8 cellular contexts compared by ENCODE assay signal in genomic region chrX:154398668-154399526, GRCh38. TPM values are rescaled to one million over a fixed set of nuclear protein-coding genes. Genes with fewer than 3 reads are reported as not detected.
DNase-seq lines count a peak whose midpoint lies in the region; ATAC-seq and TF ChIP-seq lines count a peak whose summit lies in the region.

No MANE protein-coding gene starts in this region.

- H4K5ac ChIP-seq in IMR-90 (ENCODE audit: low read depth, low read length): peak overlapping the region; percentile 36

- peak overlapping the region; percentile 70 to 88 for H4K8ac ChIP-seq in IMR-90 (ENCODE audit: low read depth in 2 of 2, low read length in 2 of 2)

- POLR2A ChIA-PET in IMR-90 (lab: Charles Lee; ENCODE audit: unreplicated experiment): interaction anchor here (1.0 to 1.1 kb wide), 2 partner anchors 28 to 133 kb away, joined by 3 to 4 read pairs; no protein-coding TSS in a partner anchor
- POLR2A ChIA-PET in PC-9 (lab: Charles Lee; ENCODE audit: unreplicated experiment): interaction anchor here (0.6 to 0.7 kb wide), 4 partner anchors 11 to 464 kb away, joined by 3 to 6 read pairs (median 4); partner anchors contain the start of gene NAA10

- peak overlapping the region; percentile 96 for H3K4ac ChIP-seq in IMR-90 (ENCODE audit: low read depth, low read length)

- H3K56ac ChIP-seq in IMR-90 (ENCODE audit: extremely low read depth, insufficient read depth, low read length): peak overlapping the region; percentile 91

- H3K4me1 ChIP-seq in IMR-90 (ENCODE audit: control insufficient read depth, insufficient read depth, low read length) (0 out of 2 replicates have a peak, but pooled peaks cover 2% of the 10 kb centered on the region), PC-9 (replicated peaks; ENCODE audit: insufficient read depth) (peaks cover 12% of the 10 kb centered on the region), esophagus squamous epithelium (peaks cover 10 to 57% (median 15%) of the 10 kb centered on the region in 3 donors)

- peaks cover 52% of the 10 kb centered on the region for H3F3A ChIP-seq in PC-9 (ENCODE audit: insufficient read depth, low read depth)

- TF ChIP-seq POLR2A in IMR-90 (IDR thresholded peaks at IDR 0.05; ENCODE audit: low read depth, low read length) (no peak), esophagus squamous epithelium (IDR thresholded peaks at IDR 0.05) (no peak)

- TF ChIP-seq RAD21 in IMR-90 (IDR thresholded peaks at IDR 0.05; ENCODE audit: low read length): no peak

- H3K4me3 ChIP-seq in IMR-90 (ENCODE audit: insufficient read depth, low read depth, low read length) (peak overlapping the region; percentile 64), PC-9 (peak overlapping the region; percentile 93), esophagus squamous epithelium (peak overlapping the region; percentile 67 to 76 (median 72))

- no peaks in the 10 kb centered on the region for H3K9me2 ChIP-seq in PC-9 (ENCODE audit: insufficient read depth)

- peaks cover 29% of the 10 kb centered on the region for H3K79me2 ChIP-seq in PC-9 (ENCODE audit: low read depth)

- H2BK15ac ChIP-seq in IMR-90 (ENCODE audit: low read depth, low read length): no peak overlapping the region

- 24% methylated on average over 21 of the region's 49 CpGs; no CpG with 5 or more reads in 1 of the 2 experiments for WGBS in IMR-90 (ENCODE audit: extremely low coverage in 2 of 2, insufficient read length in 1 of 2), 2 experiments
- 3 to 24% methylated on average over 7 to 36 of the region's 49 CpGs for WGBS in esophagus squamous epithelium, 2 donors

- H2AK9ac ChIP-seq in IMR-90 (replicated peaks; ENCODE audit: low read depth, low read length, poor library complexity): peak overlapping the region; percentile 96

- H2AFZ ChIP-seq in IMR-90 (replicated peaks; ENCODE audit: low read length, poor library complexity) (peak overlapping the region; percentile 66), PC-9 (no peak overlapping the region)

- peak overlapping the region; percentile 39 for H3K18ac ChIP-seq in IMR-90 (ENCODE audit: low read depth, low read length)

- H3K36me3 ChIP-seq in IMR-90 (ENCODE audit: control insufficient read depth, insufficient read depth, low read length) (peaks cover 21% of the 10 kb centered on the region), PC-9 (ENCODE audit: low read depth) (peaks cover 20% of the 10 kb centered on the region), esophagus squamous epithelium (peaks cover 10 to 25% (median 14%) of the 10 kb centered on the region in 3 donors)

- H3K23ac ChIP-seq in IMR-90 (ENCODE audit: low read depth, low read length): peak overlapping the region; percentile 96

- DNase-seq in GM13977 (ENCODE audit: low spot score) (peak; percentile 59), IMR-90 (peak; percentile 67), PC-9 (peak; percentile 59 to 89), activated T-helper 1 cell treated with Interleukin-2 at 50 U/mL for 16 hours (ENCODE audit: low read depth) (peak; percentile 69), esophagus squamous epithelium (lab: John Stamatoyannopoulos, UW) (peak; percentile 30), myocyte (ENCODE audit: low read depth) (peak; percentile 85)
- peak; percentile 66 to 73 for DNase-seq in stimulated activated CD8-positive, alpha-beta memory T cell treated with anti-CD3 and anti-CD28 coated beads, Interleukin-7, amount 100 ng/mL, for 4 hours (ENCODE audit: low read depth in 2 of 2)

- H2BK20ac ChIP-seq in IMR-90 (ENCODE audit: low read depth, low read length): no peak overlapping the region

- peak overlapping the region; percentile 85 for H4K91ac ChIP-seq in IMR-90 (ENCODE audit: insufficient read depth, low read depth, low read length)

- H3K9ac ChIP-seq in IMR-90 (ENCODE audit: low read depth, low read length): peak overlapping the region; percentile 97

- BruUV-seq in IMR-90 (replicated peaks; lab: Mats Ljungman, UMichigan) (TSS peak; percentile 92), PC-9 (replicated peaks; lab: Mats Ljungman, UMichigan) (TSS peak; percentile 73)

- H3K4me2 ChIP-seq in IMR-90 (ENCODE audit: low read depth, low read length) (peak overlapping the region; percentile 93), PC-9 (peak overlapping the region; percentile 94)

- H2BK5ac ChIP-seq in IMR-90 (ENCODE audit: low read depth, low read length, poor library complexity, severe bottlenecking): peak overlapping the region; percentile 89

- in situ Hi-C loops in GM13977 (cut with MboI; ENCODE audit: low pct_unique_long_range_greater_than_20kb, low sequenced_read_pairs, unreplicated experiment) (no loop called here), IMR-90 (cut with MboI; ENCODE audit: low sequenced_read_pairs) (no loop called here)

- H3K14ac ChIP-seq in IMR-90 (replicated peaks; ENCODE audit: low read depth, low read length): peak overlapping the region; percentile 99

- H3K27ac ChIP-seq in IMR-90 (ENCODE audit: insufficient read depth, low read length) (peak overlapping the region; percentile 91), PC-9 (peak overlapping the region; percentile 97), esophagus squamous epithelium (peak overlapping the region; percentile 95 to 99 (median 97))

- ATAC-seq in IMR-90 (ENCODE audit: low read depth) (peak; percentile 8; the same call in 1 of the 2 replicates), GM19328 (IDR thresholded peaks at IDR 0.05; ENCODE audit: unreplicated experiment) (no peak)

- CTCF ChIA-PET in IMR-90 (lab: Yijun Ruan, JAX): interaction anchor here (0.6 to 1.2 kb wide), 2 partner anchors 16 to 142 kb away, joined by 3 read pairs; no protein-coding TSS in a partner anchor
- CTCF ChIA-PET in PC-9 (lab: Charles Lee): interaction anchor here (1.2 to 4.4 kb wide), 2 partner anchors 11 to 25 kb away, joined by 5 to 14 read pairs; partner anchors contain the start of genes DNASE1L1 and FLNA

- H3K9me3 ChIP-seq in IMR-90 (ENCODE audit: control insufficient read depth, insufficient read depth, low read length) (no peaks in the 10 kb centered on the region), PC-9 (ENCODE audit: insufficient read depth, low read depth) (no peaks in the 10 kb centered on the region), esophagus squamous epithelium (no peaks in the 10 kb centered on the region)

- H2AK5ac ChIP-seq in IMR-90 (ENCODE audit: low read depth, low read length): peak overlapping the region; percentile 97

- dilution Hi-C loops in IMR-90 (cut with HindIII; ENCODE audit: low sequenced_read_pairs, unreplicated experiment): no loop called here

- intact Hi-C loops in IMR-90 (cut with micrococcal nuclease) (no loop called here), PC-9 (cut with micrococcal nuclease; ENCODE audit: unreplicated experiment) (loop anchor here (5.0 kb wide), 4 partner anchors 43 to 133 kb away; partner anchors contain the start of genes FAM50A, PLXNA3 and UBL4A), esophagus squamous epithelium (cut with DNase I) (no loop called here)

- peaks cover 4 to 24% of the 10 kb centered on the region in 2 experiments; a peak in 3 of 4 replicates for H3K79me1 ChIP-seq in IMR-90 (ENCODE audit: low read depth in 1 of 2, low read length in 2 of 2)

- H3K27me3 ChIP-seq in IMR-90 (ENCODE audit: control insufficient read depth, insufficient read depth, low read length) (no peaks in the 10 kb centered on the region), PC-9 (ENCODE audit: insufficient read depth, low read depth) (no peaks in the 10 kb centered on the region), esophagus squamous epithelium (no peaks in the 10 kb centered on the region)

- no peak overlapping the region for H2BK120ac ChIP-seq in IMR-90 (ENCODE audit: low read depth, low read length)

- TF ChIP-seq CTCF in GM13977 (IDR thresholded peaks at IDR 0.05; ENCODE audit: extremely low read depth, insufficient read depth, missing control alignments) (peak; percentile 77), IMR-90 (conservative IDR thresholded peaks at IDR 0.05; ENCODE audit: low read depth, low read length) (peak; percentile 56), PC-9 (conservative IDR thresholded peaks at IDR 0.05) (peak; percentile 88), esophagus squamous epithelium (IDR thresholded peaks at IDR 0.05) (peak; percentile 67 to 90 (median 86))

- H3K9me1 ChIP-seq in IMR-90 (ENCODE audit: insufficient read depth, low read length): no peaks in the 10 kb centered on the region

- H4K20me1 ChIP-seq in IMR-90 (ENCODE audit: insufficient read depth, low read length) (peaks cover 44% of the 10 kb centered on the region), PC-9 (ENCODE audit: insufficient read depth) (peaks cover 22% of the 10 kb centered on the region)

RNA-seq across cellular contexts. Expression of gene RPL10, which starts 0.7 kb away (rescaled TPM):
- total RNA-seq in IMR-90 (2012; rRNA removed) (1,582 and 1,900 TPM in 2 replicates), PC-9 (2021) (3,447 and 3,685 TPM in 2 replicates), esophagus squamous epithelium (1,000 to 10,000 TPM; 2,607 to 8,937 (median 4,770) TPM), myocyte (2,503 and 3,937 TPM in 2 replicates)
- polyA plus RNA-seq in IMR-90 (2012; rRNA removed): 4,696 and 7,467 TPM in 2 replicates
- polyA plus RNA-seq in IMR-90 (2012; cell fraction: cytosol; rRNA removed): 1,699 and 6,181 TPM in 2 replicates
- 2,396 and 4,012 TPM in 2 replicates for polyA plus RNA-seq in IMR-90 (2012; cell fraction: nucleus; rRNA removed; ENCODE audit: low replicate concordance)
- polyA plus RNA-seq in myocyte (2012): 2,274 TPM

RNA-seq across cellular contexts. Expression of gene DNASE1L1, which starts 10.2 kb away (rescaled TPM):
- 42.5 and 51.4 TPM in 2 replicates for total RNA-seq in IMR-90 (2012; rRNA removed)
- polyA plus RNA-seq in IMR-90 (2012; rRNA removed): 54.7 and 55.5 TPM in 2 replicates
- 29.9 and 61.9 TPM in 2 replicates for polyA plus RNA-seq in IMR-90 (2012; cell fraction: cytosol; rRNA removed)
- polyA plus RNA-seq in IMR-90 (2012; cell fraction: nucleus; rRNA removed; ENCODE audit: low replicate concordance): 29.2 and 61.8 TPM in 2 replicates
- total RNA-seq in PC-9 (2021): 25.9 and 28.3 TPM in 2 replicates
- 10 to 100 TPM; 21.7 to 41.4 (median 32.1) TPM for total RNA-seq in esophagus squamous epithelium
- 214 and 235 TPM in 2 replicates for total RNA-seq in myocyte
- 115 TPM for polyA plus RNA-seq in myocyte (2012)

RNA-seq across cellular contexts. Expression of gene TAFAZZIN, which starts 12.4 kb away (rescaled TPM):
- 4.4 and 4.8 TPM in 2 replicates for total RNA-seq in IMR-90 (2012; rRNA removed)
- polyA plus RNA-seq in IMR-90 (2012; rRNA removed): 24.4 and 26.6 TPM in 2 replicates
- polyA plus RNA-seq in IMR-90 (2012; cell fraction: cytosol; rRNA removed): 11.7 and 12.2 TPM in 2 replicates
- polyA plus RNA-seq in IMR-90 (2012; cell fraction: nucleus; rRNA removed; ENCODE audit: low replicate concordance): 146 and 212 TPM in 2 replicates
- 95.8 and 134 TPM in 2 replicates for total RNA-seq in PC-9 (2021)
- total RNA-seq in esophagus squamous epithelium: 10 to 100 TPM; 16.3 to 37.4 (median 31.4) TPM
- total RNA-seq in myocyte: 36.1 and 41.3 TPM in 2 replicates
- 33.2 TPM for polyA plus RNA-seq in myocyte (2012)

RNA-seq across cellular contexts. Expression of gene EMD, which starts 19.8 kb away (rescaled TPM):
- 9.9 and 11.4 TPM in 2 replicates for total RNA-seq in IMR-90 (2012; rRNA removed)
- polyA plus RNA-seq in IMR-90 (2012; rRNA removed): 68.8 and 80.6 TPM in 2 replicates
- 53.8 and 120 TPM in 2 replicates for polyA plus RNA-seq in IMR-90 (2012; cell fraction: cytosol; rRNA removed)
- 118 and 134 TPM in 2 replicates for polyA plus RNA-seq in IMR-90 (2012; cell fraction: nucleus; rRNA removed; ENCODE audit: low replicate concordance)
- total RNA-seq in PC-9 (2021): 132 and 164 TPM in 2 replicates
- 10 to 100 TPM; 12.7 to 50.1 (median 40.2) TPM for total RNA-seq in esophagus squamous epithelium
- 43.2 and 53.2 TPM in 2 replicates for total RNA-seq in myocyte
- polyA plus RNA-seq in myocyte (2012): 70.4 TPM

RNA-seq across cellular contexts. Expression of gene FLNA, which starts 24.5 kb away (rescaled TPM):
- total RNA-seq in IMR-90 (2012; rRNA removed) (1,356 and 1,443 TPM in 2 replicates), PC-9 (2021) (1,841 and 2,308 TPM in 2 replicates), esophagus squamous epithelium (1,000 to 10,000 TPM in 1 of 4 donors, 100 to 1,000 TPM in 3; 290 to 1,242 (median 582) TPM), myocyte (410 and 518 TPM in 2 replicates)
- polyA plus RNA-seq in IMR-90 (2012; rRNA removed): 1,357 and 1,435 TPM in 2 replicates
- 639 and 1,121 TPM in 2 replicates for polyA plus RNA-seq in IMR-90 (2012; cell fraction: cytosol; rRNA removed)
- 2,032 and 4,690 TPM in 2 replicates for polyA plus RNA-seq in IMR-90 (2012; cell fraction: nucleus; rRNA removed; ENCODE audit: low replicate concordance)
- polyA plus RNA-seq in myocyte (2012): 1,833 TPM

Comparison
In these comparisons a context has a peak if more than half of its experiments do, and no peak if none do; other contexts are left out.
1. DNase-seq: peak in every context shown above with its lines; median percentile 85 in myocyte; 74 in PC-9; 70 in stimulated activated CD8-positive, alpha-beta memory T cell treated with anti-CD3 and anti-CD28 coated beads, Interleukin-7, amount 100 ng/mL, for 4 hours; 69 in activated T-helper 1 cell treated with Interleukin-2 at 50 U/mL for 16 hours; 67 in IMR-90; 59 in GM13977; 30 in esophagus squamous epithelium.